ENCODE assay signal across 9 cellular contexts in genomic region chr3:4830586-4830914, GRCh38.
A peak's percentile ranks its signal among the peaks of the same experiment; 100 is the strongest.
DNase-seq lines count a peak whose midpoint lies in the region; ATAC-seq, FAIRE-seq and TF ChIP-seq lines count a peak whose summit lies in the region.
"Had no signal": no experiment of that assay in that cellular context is flagged by ENCODE, and none has a peak within 500 bp of the region (broad histone marks: within the 10 kb centered on the region; RNA-seq: fewer than 3 reads in every experiment).

No MANE protein-coding gene starts in this region.

- DNase-seq in activated naive CD4-positive, alpha-beta T cell treated with anti-CD3 and anti-CD28 coated beads for 36 hours = no peak
- no peak for DNase-seq in activated naive CD4-positive, alpha-beta T cell treated with anti-CD3 and anti-CD28 coated beads, Interleukin-2, amount 50 U/mL, for 16 hours
- no peak for DNase-seq in activated naive CD8-positive, alpha-beta T cell treated with anti-CD3 and anti-CD28 coated beads, Interleukin-2, amount 10 ng/mL, durations not matched to agents 7 days and 5 days
- DNase-seq in mesothelial cell of epicardium (ENCODE audit: low spot score in 2 of 2, unreplicated experiment in 2 of 2) = no peak
- no peak for DNase-seq in tibial nerve (ENCODE audit: low spot score in 2 of 2)
- DNase-seq in middle frontal gyrus (ENCODE audit: extremely low spot score, low spot score) = no peak
- DNase-seq in kidney = no peak
- no peak for DNase-seq in HCEC 1CT
- DNase-seq: NCI-H774 had no signal

- no peaks in the 10 kb centered on the region for H3K9me3 Mint-ChIP-seq in activated naive CD4-positive, alpha-beta T cell treated with anti-CD3 and anti-CD28 coated beads for 36 hours
- H3K9me3 Mint-ChIP-seq in activated naive CD8-positive, alpha-beta T cell treated with anti-CD3 and anti-CD28 coated beads, Interleukin-2, amount 10 ng/mL, durations not matched to agents 7 days and 5 days = no peaks in the 10 kb centered on the region
- no peaks in the 10 kb centered on the region for H3K9me3 Mint-ChIP-seq in mesothelial cell of epicardium

- H3K9me3 ChIP-seq in tibial nerve (no peaks in the 10 kb centered on the region), kidney (ENCODE audit: control insufficient read depth in 1 of 2, low read length in 2 of 2) (no peaks in the 10 kb centered on the region)

- H3K4me1 Mint-ChIP-seq in activated naive CD4-positive, alpha-beta T cell treated with anti-CD3 and anti-CD28 coated beads for 36 hours (ENCODE audit: low read depth) = peaks cover 90% of the 10 kb centered on the region
- peaks cover 88% of the 10 kb centered on the region for H3K4me1 Mint-ChIP-seq in activated naive CD8-positive, alpha-beta T cell treated with anti-CD3 and anti-CD28 coated beads, Interleukin-2, amount 10 ng/mL, durations not matched to agents 7 days and 5 days
- H3K4me1 Mint-ChIP-seq in mesothelial cell of epicardium = peaks cover 38% of the 10 kb centered on the region

- 92 to 93% methylated on average over 5 of the region's 5 CpGs for WGBS in tibial nerve, 2 donors

- TF ChIP-seq EP300 in tibial nerve (IDR thresholded peaks at IDR 0.05) = no peak

- FAIRE-seq in kidney (lab: Jason Lieb, UNC) = no peak

- no peak for ATAC-seq in activated naive CD8-positive, alpha-beta T cell treated with anti-CD3 and anti-CD28 coated beads, Interleukin-2, amount 10 ng/mL, durations not matched to agents 7 days and 5 days (ENCODE audit: low read depth)

- peak overlapping the region; percentile 39 to 91 (median 82) for H3K27ac ChIP-seq in tibial nerve
- peak overlapping the region in 1 of 2 donors; percentile 54 for H3K27ac ChIP-seq in kidney (ENCODE audit: low read depth in 2 of 2, low read length in 2 of 2)

- no peaks in the 10 kb centered on the region for H3K27me3 ChIP-seq in tibial nerve

- peaks cover 0 to 75% (median 52%) of the 10 kb centered on the region in 4 donors for H3K4me1 ChIP-seq in tibial nerve
- H3K4me1 ChIP-seq in kidney (ENCODE audit: control insufficient read depth in 1 of 2, insufficient read depth in 1 of 2, low read depth in 1 of 2, low read length in 2 of 2) = peaks cover 18 to 26% of the 10 kb centered on the region in 2 donors

- H3K36me3 ChIP-seq in tibial nerve = peaks cover 0 to 13% (median 0%) of the 10 kb centered on the region in 3 donors
- peaks cover 2 to 7% of the 10 kb centered on the region in 2 donors for H3K36me3 ChIP-seq in kidney (ENCODE audit: control insufficient read depth in 1 of 2, insufficient read depth in 2 of 2, low read length in 2 of 2)

- H3K36me3 Mint-ChIP-seq in activated naive CD4-positive, alpha-beta T cell treated with anti-CD3 and anti-CD28 coated beads for 36 hours (ENCODE audit: low read depth) = peaks cover 19% of the 10 kb centered on the region
- H3K36me3 Mint-ChIP-seq in activated naive CD8-positive, alpha-beta T cell treated with anti-CD3 and anti-CD28 coated beads, Interleukin-2, amount 10 ng/mL, durations not matched to agents 7 days and 5 days = peaks cover 42% of the 10 kb centered on the region
- no peaks in the 10 kb centered on the region for H3K36me3 Mint-ChIP-seq in mesothelial cell of epicardium

- no peaks in the 10 kb centered on the region for H3K27me3 Mint-ChIP-seq in activated naive CD4-positive, alpha-beta T cell treated with anti-CD3 and anti-CD28 coated beads for 36 hours (ENCODE audit: low read depth)
- H3K27me3 Mint-ChIP-seq in activated naive CD8-positive, alpha-beta T cell treated with anti-CD3 and anti-CD28 coated beads, Interleukin-2, amount 10 ng/mL, durations not matched to agents 7 days and 5 days = no peaks in the 10 kb centered on the region
- H3K27me3 Mint-ChIP-seq in mesothelial cell of epicardium (ENCODE audit: low read depth) = no peaks in the 10 kb centered on the region

- TF ChIP-seq CTCF in mesothelial cell of epicardium (IDR thresholded peaks at IDR 0.05; ENCODE audit: unreplicated experiment) (no peak), tibial nerve (IDR thresholded peaks at IDR 0.05) (no peak), kidney (IDR thresholded peaks at IDR 0.05; ENCODE audit: borderline replicate concordance, extremely low read depth, insufficient read depth) (no peak)

- H3K9ac ChIP-seq in kidney (ENCODE audit: low read length in 2 of 2) = no peak overlapping the region

- intact Hi-C loops in activated naive CD4-positive, alpha-beta T cell treated with anti-CD3 and anti-CD28 coated beads for 36 hours (cut with micrococcal nuclease) = loop anchor here (5.0 kb wide), 1 partner anchor 338 kb away; the partner anchor contains the start of gene ITPR1
- intact Hi-C loops in kidney (cut with DNase I) = no loop called here

- CTCF ChIA-PET in activated naive CD4-positive, alpha-beta T cell treated with anti-CD3 and anti-CD28 coated beads for 36 hours (lab: Charles Lee) = interaction anchor here (0.7 to 2.3 kb wide), 9 partner anchors 9 to 291 kb away, joined by 3 to 10 read pairs (median 3); partner anchors contain the start of gene ARL8B

- peak overlapping the region; percentile 99 for H3K27ac Mint-ChIP-seq in activated naive CD4-positive, alpha-beta T cell treated with anti-CD3 and anti-CD28 coated beads for 36 hours
- H3K27ac Mint-ChIP-seq in activated naive CD8-positive, alpha-beta T cell treated with anti-CD3 and anti-CD28 coated beads, Interleukin-2, amount 10 ng/mL, durations not matched to agents 7 days and 5 days = peak overlapping the region; percentile 100
- H3K27ac Mint-ChIP-seq in mesothelial cell of epicardium = peak overlapping the region; percentile 97

- peak overlapping the region; percentile 81 for H3K4me3 Mint-ChIP-seq in activated naive CD4-positive, alpha-beta T cell treated with anti-CD3 and anti-CD28 coated beads for 36 hours
- H3K4me3 Mint-ChIP-seq in activated naive CD8-positive, alpha-beta T cell treated with anti-CD3 and anti-CD28 coated beads, Interleukin-2, amount 10 ng/mL, durations not matched to agents 7 days and 5 days = peak overlapping the region; percentile 94
- H3K4me3 Mint-ChIP-seq in mesothelial cell of epicardium = no peak overlapping the region

- H3K4me3 ChIP-seq in tibial nerve = no peak overlapping the region
- no peak overlapping the region for H3K4me3 ChIP-seq in kidney (ENCODE audit: low read length in 2 of 2)

- POLR2A ChIA-PET in activated naive CD8-positive, alpha-beta T cell treated with anti-CD3 and anti-CD28 coated beads, Interleukin-2, amount 10 ng/mL, durations not matched to agents 7 days and 5 days (lab: Charles Lee) = interaction anchor here (1.3 to 17.1 kb wide), 7 partner anchors 9 to 196 kb away, joined by 3 to 489 read pairs (median 14); partner anchors contain the start of gene BHLHE40

- TF ChIP-seq POLR2A in tibial nerve (IDR thresholded peaks at IDR 0.05) = no peak
